In genomic region chr3:17634964-17635363, GRCh38 we compare ENCODE assay signal across 20 cellular contexts.
A peak's percentile ranks its signal among the peaks of the same experiment; 100 is the strongest.
DNase-seq lines count a peak whose midpoint lies in the region; ATAC-seq and TF ChIP-seq lines count a peak whose summit lies in the region.
"Had no signal": no experiment of that assay in that cellular context is flagged by ENCODE, and none has a peak within 500 bp of the region (broad histone marks: within the 10 kb centered on the region; RNA-seq: fewer than 3 reads in every experiment).

No MANE protein-coding gene starts in this region.

- TF ChIP-seq CTCF in GM23338 (conservative IDR thresholded peaks at IDR 0.05; ENCODE audit: low read depth in 2 of 2) (no peak), coronary artery (IDR thresholded peaks at IDR 0.05) (no peak), tibial artery (IDR thresholded peaks at IDR 0.05) (no peak)

- no peak for DNase-seq in GM23338 (ENCODE audit: low spot score)
- no peak for DNase-seq in SJSA1 (ENCODE audit: low read depth in 1 of 2, low spot score in 2 of 2)
- no peak for DNase-seq in coronary artery (ENCODE audit: low spot score)
- no peak for DNase-seq in tibial artery
- DNase-seq in NCI-H2029 (lab: John Stamatoyannopoulos, UW): no peak
- DNase-seq in mesenteric fat pad (ENCODE audit: low spot score): no peak
- DNase-seq in NCI-H1417 treated with DMSO at 0.1 percent for 48 hours (lab: John Stamatoyannopoulos, UW): no peak
- DNase-seq: ACHN; Caco-2; CD4-positive, alpha-beta memory T cell; DND-41; GOT3; NCI-H1417; NCI-H187 treated with DMSO at 0.1 percent for 48 hours; NCI-H524 treated with DMSO at 0.1 percent for 48 hours; NCI-H82; Peyer's patch; SJCRH30 had no signal

- intact Hi-C loops in tibial artery (cut with DNase I; ENCODE audit: low total_unique reads): no loop called here

- no peak overlapping the region for H3K4me2 ChIP-seq in GM23338
- H3K4me2 ChIP-seq: BLaER1 treated with 17β-estradiol and CSF1 and Interleukin-3, amounts not matched to agents 10 nM and 100 nM had no signal

- no peaks in the 10 kb centered on the region for H3K36me3 ChIP-seq in GM23338 (ENCODE audit: insufficient read depth)
- H3K36me3 ChIP-seq in SJSA1: no peaks in the 10 kb centered on the region
- no peaks in the 10 kb centered on the region for H3K36me3 ChIP-seq in tibial artery
- H3K36me3 ChIP-seq: BLaER1 treated with 17β-estradiol and CSF1 and Interleukin-3, amounts not matched to agents 10 nM and 100 nM; MG63; Peyer's patch; SJCRH30 had no signal

- H4K20me1 ChIP-seq in GM23338 (replicated peaks; ENCODE audit: insufficient read depth): no peaks in the 10 kb centered on the region

- H3K9me2 ChIP-seq in GM23338 (ENCODE audit: insufficient read depth): no peaks in the 10 kb centered on the region

- H3F3A ChIP-seq in GM23338 (replicated peaks; ENCODE audit: low read depth): no peaks in the 10 kb centered on the region

- H3K4me1 ChIP-seq in GM23338 (ENCODE audit: insufficient read depth) (no peaks in the 10 kb centered on the region), SJSA1 (replicated peaks) (peaks cover 55% of the 10 kb centered on the region), tibial artery (peaks cover 0 to 58% (median 30%) of the 10 kb centered on the region in 4 donors)
- H3K4me1 ChIP-seq: Peyer's patch had no signal

- peaks cover 4% of the 10 kb centered on the region; the same call in 1 of the 2 replicates for H3K79me2 ChIP-seq in GM23338 (replicated peaks; ENCODE audit: insufficient read depth)

- no peak overlapping the region for H3K4me3 Mint-ChIP-seq in GM23338
- H3K4me3 Mint-ChIP-seq: CD4-positive, alpha-beta memory T cell had no signal

- H3K27ac Mint-ChIP-seq in GM23338: peak overlapping the region; percentile 8; the same call in 1 of the 2 replicates
- H3K27ac Mint-ChIP-seq: CD4-positive, alpha-beta memory T cell had no signal

- no peak for ATAC-seq in GM23338

- no peaks in the 10 kb centered on the region for H3K9me3 Mint-ChIP-seq in GM23338

- H3K9me3 ChIP-seq in SJSA1 (replicated peaks) (no peaks in the 10 kb centered on the region), tibial artery (no peaks in the 10 kb centered on the region)
- H3K9me3 ChIP-seq: BLaER1 treated with 17β-estradiol and CSF1 and Interleukin-3, amounts not matched to agents 10 nM and 100 nM; Caco-2; MG63; Peyer's patch; SJCRH30 had no signal

- no peak overlapping the region for H3K27ac ChIP-seq in GM23338 (ENCODE audit: low read depth)
- H3K27ac ChIP-seq in SJSA1: peak overlapping the region; percentile 23; the same call in 1 of the 2 replicates
- H3K27ac ChIP-seq in coronary artery: peak overlapping the region; percentile 46 to 78
- peak overlapping the region; percentile 62 to 72 for H3K27ac ChIP-seq in tibial artery
- H3K27ac ChIP-seq: BLaER1 treated with 17β-estradiol and CSF1 and Interleukin-3, amounts not matched to agents 10 nM and 100 nM; Peyer's patch; SJCRH30 had no signal

- no peaks in the 10 kb centered on the region for H3K27me3 ChIP-seq in GM23338 (ENCODE audit: insufficient read depth)
- H3K27me3 ChIP-seq in SJSA1 (replicated peaks): no peaks in the 10 kb centered on the region
- H3K27me3 ChIP-seq in tibial artery: no peaks in the 10 kb centered on the region
- H3K27me3 ChIP-seq: BLaER1 treated with 17β-estradiol and CSF1 and Interleukin-3, amounts not matched to agents 10 nM and 100 nM; MG63; Peyer's patch; SJCRH30 had no signal

- no peaks in the 10 kb centered on the region for H3K36me3 Mint-ChIP-seq in GM23338 (ENCODE audit: low read depth)

- H2AFZ ChIP-seq in GM23338: no peak overlapping the region

- H3K27me3 Mint-ChIP-seq in GM23338 (ENCODE audit: insufficient read depth, low read depth, poor library complexity): peaks cover 2% of the 10 kb centered on the region
- H3K27me3 Mint-ChIP-seq: CD4-positive, alpha-beta memory T cell had no signal

- H3K4me3 ChIP-seq in GM23338 (no peak overlapping the region), SJSA1 (no peak overlapping the region), coronary artery (no peak overlapping the region), tibial artery (no peak overlapping the region)
- H3K4me3 ChIP-seq: BLaER1 treated with 17β-estradiol and CSF1 and Interleukin-3, amounts not matched to agents 10 nM and 100 nM; MG63; Peyer's patch; SJCRH30 had no signal

- peaks cover 7% of the 10 kb centered on the region for H3K4me1 Mint-ChIP-seq in GM23338

TF ChIP-seq in GM23338, 12 proteins besides CTCF, POLR2A, EP300 and RAD21:
- TF ChIP-seq JUNB (IDR thresholded peaks at IDR 0.05; ENCODE audit: unreplicated experiment) (no peak), ZNF114 (CRISPR knock-in tag; IDR thresholded peaks at IDR 0.05) (no peak), STAT1 (IDR thresholded peaks at IDR 0.05; ENCODE audit: unreplicated experiment) (no peak)
- TF ChIP-seq, protein P1, sequence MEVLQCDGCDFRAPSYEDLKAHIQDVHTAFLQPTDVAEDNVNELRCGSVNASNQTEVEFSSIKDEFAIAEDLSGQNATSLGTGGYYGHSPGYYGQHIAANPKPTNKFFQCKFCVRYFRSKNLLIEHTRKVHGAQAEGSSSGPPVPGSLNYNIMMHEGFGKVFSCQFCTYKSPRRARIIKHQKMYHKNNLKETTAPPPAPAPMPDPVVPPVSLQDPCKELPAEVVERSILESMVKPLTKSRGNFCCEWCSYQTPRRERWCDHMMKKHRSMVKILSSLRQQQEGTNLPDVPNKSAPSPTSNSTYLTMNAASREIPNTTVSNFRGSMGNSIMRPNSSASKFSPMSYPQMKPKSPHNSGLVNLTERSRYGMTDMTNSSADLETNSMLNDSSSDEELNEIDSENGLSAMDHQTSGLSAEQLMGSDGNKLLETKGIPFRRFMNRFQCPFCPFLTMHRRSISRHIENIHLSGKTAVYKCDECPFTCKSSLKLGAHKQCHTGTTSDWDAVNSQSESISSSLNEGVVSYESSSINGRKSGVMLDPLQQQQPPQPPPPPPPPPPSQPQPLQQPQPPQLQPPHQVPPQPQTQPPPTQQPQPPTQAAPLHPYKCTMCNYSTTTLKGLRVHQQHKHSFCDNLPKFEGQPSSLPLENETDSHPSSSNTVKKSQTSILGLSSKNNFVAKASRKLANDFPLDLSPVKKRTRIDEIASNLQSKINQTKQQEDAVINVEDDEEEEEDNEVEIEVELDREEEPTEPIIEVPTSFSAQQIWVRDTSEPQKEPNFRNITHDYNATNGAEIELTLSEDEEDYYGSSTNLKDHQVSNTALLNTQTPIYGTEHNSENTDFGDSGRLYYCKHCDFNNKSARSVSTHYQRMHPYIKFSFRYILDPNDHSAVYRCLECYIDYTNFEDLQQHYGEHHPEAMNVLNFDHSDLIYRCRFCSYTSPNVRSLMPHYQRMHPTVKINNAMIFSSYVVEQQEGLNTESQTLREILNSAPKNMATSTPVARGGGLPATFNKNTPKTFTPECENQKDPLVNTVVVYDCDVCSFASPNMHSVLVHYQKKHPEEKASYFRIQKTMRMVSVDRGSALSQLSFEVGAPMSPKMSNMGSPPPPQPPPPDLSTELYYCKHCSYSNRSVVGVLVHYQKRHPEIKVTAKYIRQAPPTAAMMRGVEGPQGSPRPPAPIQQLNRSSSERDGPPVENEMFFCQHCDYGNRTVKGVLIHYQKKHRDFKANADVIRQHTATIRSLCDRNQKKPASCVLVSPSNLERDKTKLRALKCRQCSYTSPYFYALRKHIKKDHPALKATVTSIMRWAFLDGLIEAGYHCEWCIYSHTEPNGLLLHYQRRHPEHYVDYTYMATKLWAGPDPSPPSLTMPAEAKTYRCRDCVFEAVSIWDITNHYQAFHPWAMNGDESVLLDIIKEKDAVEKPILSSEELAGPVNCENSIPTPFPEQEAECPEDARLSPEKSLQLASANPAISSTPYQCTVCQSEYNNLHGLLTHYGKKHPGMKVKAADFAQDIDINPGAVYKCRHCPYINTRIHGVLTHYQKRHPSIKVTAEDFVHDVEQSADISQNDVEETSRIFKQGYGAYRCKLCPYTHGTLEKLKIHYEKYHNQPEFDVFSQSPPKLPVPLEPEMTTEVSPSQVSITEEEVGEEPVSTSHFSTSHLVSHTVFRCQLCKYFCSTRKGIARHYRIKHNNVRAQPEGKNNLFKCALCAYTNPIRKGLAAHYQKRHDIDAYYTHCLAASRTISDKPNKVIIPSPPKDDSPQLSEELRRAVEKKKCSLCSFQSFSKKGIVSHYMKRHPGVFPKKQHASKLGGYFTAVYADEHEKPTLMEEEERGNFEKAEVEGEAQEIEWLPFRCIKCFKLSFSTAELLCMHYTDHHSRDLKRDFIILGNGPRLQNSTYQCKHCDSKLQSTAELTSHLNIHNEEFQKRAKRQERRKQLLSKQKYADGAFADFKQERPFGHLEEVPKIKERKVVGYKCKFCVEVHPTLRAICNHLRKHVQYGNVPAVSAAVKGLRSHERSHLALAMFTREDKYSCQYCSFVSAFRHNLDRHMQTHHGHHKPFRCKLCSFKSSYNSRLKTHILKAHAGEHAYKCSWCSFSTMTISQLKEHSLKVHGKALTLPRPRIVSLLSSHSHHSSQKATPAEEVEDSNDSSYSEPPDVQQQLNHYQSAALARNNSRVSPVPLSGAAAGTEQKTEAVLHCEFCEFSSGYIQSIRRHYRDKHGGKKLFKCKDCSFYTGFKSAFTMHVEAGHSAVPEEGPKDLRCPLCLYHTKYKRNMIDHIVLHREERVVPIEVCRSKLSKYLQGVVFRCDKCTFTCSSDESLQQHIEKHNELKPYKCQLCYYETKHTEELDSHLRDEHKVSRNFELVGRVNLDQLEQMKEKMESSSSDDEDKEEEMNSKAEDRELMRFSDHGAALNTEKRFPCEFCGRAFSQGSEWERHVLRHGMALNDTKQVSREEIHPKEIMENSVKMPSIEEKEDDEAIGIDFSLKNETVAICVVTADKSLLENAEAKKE (CRISPR knock-in tag; IDR thresholded peaks at IDR 0.05): no peak
